ENCODE assay signal across 23 cellular contexts in the genomic region with DNA sequence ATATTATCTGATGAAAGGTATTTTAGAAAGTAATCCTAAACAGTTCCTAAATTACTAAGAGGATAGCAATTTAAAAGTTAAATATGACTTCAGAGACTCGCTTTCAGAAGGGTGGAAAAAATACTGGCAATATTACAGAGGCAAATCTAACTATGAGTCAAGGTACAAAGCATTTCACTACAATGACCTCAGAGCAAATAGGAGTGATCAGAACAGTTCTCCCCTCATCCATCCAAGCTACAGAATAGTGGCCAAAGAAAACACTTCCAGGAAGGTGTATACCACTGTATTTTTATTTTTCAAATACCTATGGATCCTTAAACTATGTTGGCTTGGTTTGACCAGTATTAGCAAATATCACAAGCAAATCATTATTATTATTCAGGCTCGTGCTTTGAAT.
DNase-seq lines count a peak whose midpoint lies in the region; ATAC-seq, FAIRE-seq and TF ChIP-seq lines count a peak whose summit lies in the region.
"Had no signal": no experiment of that assay in that cellular context is flagged by ENCODE, and none has a peak within 500 bp of the region (broad histone marks: within the 10 kb centered on the region; RNA-seq: fewer than 3 reads in every experiment).

No MANE protein-coding gene starts in this region.

- TF ChIP-seq CTCF in epithelial cell of esophagus (IDR thresholded peaks at IDR 0.05; ENCODE audit: insufficient read depth, low read depth, low read length, missing control alignments), result no peak
- TF ChIP-seq CTCF in omental fat pad (IDR thresholded peaks at IDR 0.05), result no peak
- no peak for TF ChIP-seq CTCF in GM13977 (IDR thresholded peaks at IDR 0.05; ENCODE audit: extremely low read depth, insufficient read depth, missing control alignments)

- FAIRE-seq in RCC 7860 (lab: Jason Lieb, UNC), result peak; percentile 63
- FAIRE-seq: TTC549 had no signal

- peak; percentile 68 for ATAC-seq in omental fat pad (ENCODE audit: low FRiP score)
- ATAC-seq: activated T-cell treated with anti-CD3 and anti-CD28 coated beads, Interleukin-2, amount 50 U/mL, for 4 hours; GM23338; naive thymus-derived CD8-positive, alpha-beta T cell had no signal

- in situ Hi-C loops in GM13977 (cut with MboI; ENCODE audit: low pct_unique_long_range_greater_than_20kb, low sequenced_read_pairs, unreplicated experiment), result no loop called here

- no peak overlapping the region for H3K4me3 ChIP-seq in epithelial cell of esophagus (ENCODE audit: low read length)
- H3K4me3 ChIP-seq: GM23338, right atrium auricular region, stomach, transverse colon had no signal

- DNase-seq in GM03348 (ENCODE audit: low spot score) (peak; percentile 47), RCC 7860 (ENCODE audit: low spot score) (peak; percentile 61), epithelial cell of esophagus (ENCODE audit: low read depth) (peak; percentile 45), omental fat pad (ENCODE audit: low spot score) (no peak), GM13977 (ENCODE audit: low spot score) (no peak), COLO668 (lab: John Stamatoyannopoulos, UW; ENCODE audit: unreplicated experiment) (no peak), cerebellar nuclear complex (lab: John Stamatoyannopoulos, UW) (no peak), NCI-H2107 treated with DMSO at 0.1 percent for 48 hours (lab: John Stamatoyannopoulos, UW; ENCODE audit: unreplicated experiment) (no peak)
- DNase-seq: activated naive CD4-positive, alpha-beta T cell; activated T-cell treated with anti-CD3 and anti-CD28 coated beads, Interleukin-2, amount 50 U/mL, for 4 hours; amniotic stem cell; caudate nucleus; DMS79 treated with DMSO at 0.1 percent for 48 hours; erythroblast; naive thymus-derived CD8-positive, alpha-beta T cell; NCI-H1417 treated with DMSO at 0.1 percent for 48 hours; NCI-H2171; SHP77; stomach; transverse colon had no signal

Comparison
In these comparisons a context has a peak if more than half of its experiments do, and no peak if none do; other contexts are left out.
1. DNase-seq: peak in GM03348 (single experiment), RCC 7860 (single experiment) and epithelial cell of esophagus (single experiment); none in omental fat pad (single experiment), GM13977 (single experiment), COLO668 (single experiment), cerebellar nuclear complex (0 of 2) and NCI-H2107 treated with DMSO at 0.1 percent for 48 hours (single experiment).